ENCODE assay signal across 8 cellular contexts in the genomic region with DNA sequence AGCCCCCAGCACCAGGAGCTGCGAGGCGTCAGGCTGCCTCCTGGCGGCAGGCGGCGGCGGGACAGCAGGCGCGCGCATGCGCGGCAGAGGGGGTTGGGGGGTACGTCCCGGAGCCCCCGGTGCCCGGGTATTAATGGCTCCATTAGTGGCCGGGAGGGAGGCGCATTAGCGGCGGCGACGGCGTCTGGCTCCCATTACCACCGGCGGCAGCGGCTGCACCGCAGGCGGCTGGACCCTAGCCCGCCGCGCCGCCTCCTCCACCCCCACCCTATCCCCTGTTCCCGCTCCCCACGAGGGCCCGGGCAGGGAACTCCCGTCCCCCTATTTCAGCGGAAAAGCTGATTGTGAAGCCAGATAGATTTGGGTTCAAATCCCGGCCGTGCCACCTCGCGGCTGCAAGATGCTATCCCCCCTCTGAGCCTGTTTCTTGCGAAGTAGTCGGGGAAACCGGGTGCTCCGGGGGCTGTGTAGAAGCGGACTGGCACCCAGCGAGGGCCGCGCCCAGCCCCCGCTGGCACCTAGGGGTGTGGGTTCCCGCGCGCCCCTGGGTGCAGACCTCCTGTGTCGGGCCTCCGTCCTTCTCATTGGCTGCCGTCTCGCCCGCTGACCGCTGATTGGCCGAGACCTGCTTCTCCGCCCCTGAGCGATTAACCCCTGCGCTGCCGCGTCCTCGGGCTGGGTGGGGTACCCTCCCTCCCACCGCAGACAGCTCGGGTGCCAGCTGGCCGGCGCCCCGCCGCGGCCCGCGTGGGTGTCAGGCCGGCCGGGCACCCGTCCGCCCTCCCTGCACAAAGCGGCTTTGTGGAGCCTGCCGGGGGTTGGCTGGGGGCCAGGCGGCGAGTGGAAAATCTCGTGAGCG. TPM values are rescaled to one million over a fixed set of nuclear protein-coding genes. Genes with fewer than 3 reads are reported as not detected.
DNase-seq lines count a peak whose midpoint lies in the region; ATAC-seq and TF ChIP-seq lines count a peak whose summit lies in the region.

No MANE protein-coding gene starts in this region.

- H3K4me1 Mint-ChIP-seq in activated CD8-positive, alpha-beta T cell treated with anti-CD3 and anti-CD28 coated beads for 36 hours (ENCODE audit: low read depth): peaks cover 40% of the 10 kb centered on the region

- POLR2A ChIA-PET in activated CD8-positive, alpha-beta T cell treated with anti-CD3 and anti-CD28 coated beads for 36 hours (lab: Charles Lee): interaction anchor here (0.7 to 7.5 kb wide), 11 partner anchors 9 to 420 kb away, joined by 3 to 119 read pairs (median 4); a partner anchor contains a TSS

- peaks cover 38% of the 10 kb centered on the region for H3K4me1 ChIP-seq in ectodermal cell (ENCODE audit: control insufficient read depth, insufficient read depth, low read length)

- H3K27me3 ChIP-seq in ectodermal cell (ENCODE audit: control insufficient read depth, insufficient read depth, low read length, poor library complexity, severe bottlenecking): no peaks in the 10 kb centered on the region

- 0% methylated on average over 84 of the region's 84 CpGs for WGBS in ectodermal cell, 2 experiments

- no peaks in the 10 kb centered on the region for H3K9me3 ChIP-seq in ectodermal cell (ENCODE audit: control insufficient read depth, low read length)

- H3K4me3 Mint-ChIP-seq in activated CD8-positive, alpha-beta T cell treated with anti-CD3 and anti-CD28 coated beads for 36 hours: no peak overlapping the region

- ATAC-seq in HG03432 (IDR thresholded peaks at IDR 0.05; ENCODE audit: unreplicated experiment): peak; percentile 39
- ATAC-seq in activated CD8-positive, alpha-beta T cell treated with anti-CD3 and anti-CD28 coated beads for 36 hours: peak; percentile 40

- H3K27ac Mint-ChIP-seq in activated CD8-positive, alpha-beta T cell treated with anti-CD3 and anti-CD28 coated beads for 36 hours: peak overlapping the region; percentile 94

- intact Hi-C loops in activated CD8-positive, alpha-beta T cell treated with anti-CD3 and anti-CD28 coated beads for 36 hours (cut with micrococcal nuclease): loop anchor here (5.0 to 10.0 kb wide), 2 partner anchors 38 to 145 kb away; a partner anchor contains a TSS

- H3K27me3 Mint-ChIP-seq in activated CD8-positive, alpha-beta T cell treated with anti-CD3 and anti-CD28 coated beads for 36 hours: no peaks in the 10 kb centered on the region

- peak overlapping the region; percentile 96 for H3K4me3 ChIP-seq in ectodermal cell (ENCODE audit: insufficient read depth, low read depth, low read length)

- peak; percentile 98 for TF ChIP-seq CTCF in activated CD8-positive, alpha-beta T cell treated with anti-CD3 and anti-CD28 coated beads for 36 hours (IDR thresholded peaks at IDR 0.05)

- CTCF ChIA-PET in activated CD8-positive, alpha-beta T cell treated with anti-CD3 and anti-CD28 coated beads for 36 hours (lab: Charles Lee): interaction anchor here (0.8 to 6.7 kb wide), 35 partner anchors 8 to 172 kb away, joined by 3 to 107 read pairs (median 5); a partner anchor contains a TSS

- H3K36me3 Mint-ChIP-seq in activated CD8-positive, alpha-beta T cell treated with anti-CD3 and anti-CD28 coated beads for 36 hours (ENCODE audit: low read depth): peaks cover 6% of the 10 kb centered on the region

- no peaks in the 10 kb centered on the region for H3K36me3 ChIP-seq in ectodermal cell (ENCODE audit: control insufficient read depth, insufficient read depth, low read length)

- no peaks in the 10 kb centered on the region for H3K9me3 Mint-ChIP-seq in activated CD8-positive, alpha-beta T cell treated with anti-CD3 and anti-CD28 coated beads for 36 hours

- DNase-seq in NCI-H524 (lab: John Stamatoyannopoulos, UW) (peak; percentile 83 to 91), NCI-H524 treated with DMSO at 0.1 percent for 48 hours (lab: John Stamatoyannopoulos, UW) (no peak), NCI-H69 (lab: John Stamatoyannopoulos, UW) (peak; percentile 99), lung microvascular endothelial cell (ENCODE audit: low read depth in 2 of 2) (peak; percentile 84 to 92)
- DNase-seq in activated CD8-positive, alpha-beta T cell treated with anti-CD3 and anti-CD28 coated beads for 36 hours: peak; percentile 93
- DNase-seq in stimulated activated CD4-positive, alpha-beta T cell treated with anti-CD3 and anti-CD28 coated beads, TNF-alpha, amount 100 ng/mL, for 4 hours (ENCODE audit: low read depth in 3 of 3): peak; percentile 67 to 80 (median 69)

- peak overlapping the region; percentile 60 for H3K27ac ChIP-seq in ectodermal cell (ENCODE audit: insufficient read depth, low read depth, low read length, poor library complexity, severe bottlenecking)

RNA-seq across cellular contexts. Expression of a gene that starts 11.1 kb away (rescaled TPM):
- 10 to 100 TPM; 60.7 to 65.6 TPM for total RNA-seq in activated CD8-positive, alpha-beta T cell treated with anti-CD3 and anti-CD28 coated beads for 36 hours
- polyA plus RNA-seq in ectodermal cell (2013, experiment 1 of 4): 73.7 TPM
- 80.8 TPM for polyA plus RNA-seq in ectodermal cell (2013, experiment 2 of 4)
- polyA plus RNA-seq in ectodermal cell (2013, experiment 3 of 4): 61.1 TPM
- polyA plus RNA-seq in ectodermal cell (2013, experiment 4 of 4): 66.8 TPM
- total RNA-seq in lung microvascular endothelial cell: 9.3 and 10.0 TPM in 2 replicates

RNA-seq across cellular contexts. Expression of a gene that starts 21.8 kb away (rescaled TPM):
- total RNA-seq in activated CD8-positive, alpha-beta T cell treated with anti-CD3 and anti-CD28 coated beads for 36 hours: under 1 TPM; 0.38 to 0.49 TPM
- 2.6 TPM for polyA plus RNA-seq in ectodermal cell (2013, experiment 1 of 4)
- polyA plus RNA-seq in ectodermal cell (2013, experiment 2 of 4): 2.8 TPM
- polyA plus RNA-seq in ectodermal cell (2013, experiment 3 of 4): 3.0 TPM
- polyA plus RNA-seq in ectodermal cell (2013, experiment 4 of 4): 2.5 TPM
- 0.20 and 0.44 TPM in 2 replicates for total RNA-seq in lung microvascular endothelial cell

RNA-seq across cellular contexts. Expression of a gene that starts 22.3 kb away (rescaled TPM):
- 10 to 100 TPM; 39.1 to 42.4 TPM for total RNA-seq in activated CD8-positive, alpha-beta T cell treated with anti-CD3 and anti-CD28 coated beads for 36 hours
- polyA plus RNA-seq in ectodermal cell (2013, experiment 1 of 4): 130 TPM
- 116 TPM for polyA plus RNA-seq in ectodermal cell (2013, experiment 2 of 4)
- polyA plus RNA-seq in ectodermal cell (2013, experiment 3 of 4): 107 TPM
- polyA plus RNA-seq in ectodermal cell (2013, experiment 4 of 4): 113 TPM
- total RNA-seq in lung microvascular endothelial cell: 26.8 and 29.6 TPM in 2 replicates

RNA-seq across cellular contexts. Expression of a gene that starts 25.2 kb away (rescaled TPM):
- total RNA-seq in activated CD8-positive, alpha-beta T cell treated with anti-CD3 and anti-CD28 coated beads for 36 hours: 10 to 100 TPM; 60.0 to 69.2 TPM
- polyA plus RNA-seq in ectodermal cell (2013, experiment 1 of 4): 109 TPM
- 110 TPM for polyA plus RNA-seq in ectodermal cell (2013, experiment 2 of 4)
- 77.2 TPM for polyA plus RNA-seq in ectodermal cell (2013, experiment 3 of 4)
- 87.1 TPM for polyA plus RNA-seq in ectodermal cell (2013, experiment 4 of 4)
- total RNA-seq in lung microvascular endothelial cell: 17.9 and 19.2 TPM in 2 replicates

RNA-seq across cellular contexts. Expression of a gene that starts 33.0 kb away (rescaled TPM):
- total RNA-seq in activated CD8-positive, alpha-beta T cell treated with anti-CD3 and anti-CD28 coated beads for 36 hours: 1 to 10 TPM; 3.0 to 3.2 TPM
- polyA plus RNA-seq in ectodermal cell (2013, experiment 1 of 4): 1.2 TPM
- 0.59 TPM for polyA plus RNA-seq in ectodermal cell (2013, experiment 2 of 4)
- 0.80 TPM for polyA plus RNA-seq in ectodermal cell (2013, experiment 3 of 4)
- 1.4 TPM for polyA plus RNA-seq in ectodermal cell (2013, experiment 4 of 4)
- not detected in 2 replicates for total RNA-seq in lung microvascular endothelial cell
